In the genomic region with DNA sequence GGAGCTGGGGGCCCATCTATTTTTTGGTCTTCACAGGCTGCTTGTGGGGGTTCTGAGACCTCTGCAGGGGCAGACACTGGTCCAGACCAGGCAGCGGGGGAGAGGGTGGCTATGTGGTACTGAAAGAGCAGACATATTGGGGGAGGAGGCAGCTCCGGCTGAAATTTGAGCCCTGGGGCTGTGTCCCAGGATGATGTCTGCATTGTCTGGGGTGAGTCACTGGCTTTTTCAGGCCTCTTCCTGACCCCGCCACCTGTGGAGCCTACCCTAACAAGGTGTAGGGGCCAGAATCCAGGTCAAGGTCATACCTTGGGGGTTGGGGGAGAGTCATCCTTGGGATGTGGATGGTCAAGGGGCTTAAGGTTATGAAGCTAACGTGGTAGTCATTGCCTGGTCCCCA, we compare ENCODE assay signal across 1 cellular context.
A peak's percentile ranks its signal among the peaks of the same experiment; 100 is the strongest.
TF ChIP-seq lines count a peak whose summit lies in the region.

No MANE protein-coding gene starts in this region.

TF ChIP-seq in HEK293, 187 proteins besides CTCF, POLR2A, EP300 and RAD21 (continues in another document):
- TF ChIP-seq BCL11A (tag by site-specific recombination; IDR thresholded peaks at IDR 0.05; ENCODE audit: low read depth) = peak; percentile 94
- TF ChIP-seq, protein P1, sequence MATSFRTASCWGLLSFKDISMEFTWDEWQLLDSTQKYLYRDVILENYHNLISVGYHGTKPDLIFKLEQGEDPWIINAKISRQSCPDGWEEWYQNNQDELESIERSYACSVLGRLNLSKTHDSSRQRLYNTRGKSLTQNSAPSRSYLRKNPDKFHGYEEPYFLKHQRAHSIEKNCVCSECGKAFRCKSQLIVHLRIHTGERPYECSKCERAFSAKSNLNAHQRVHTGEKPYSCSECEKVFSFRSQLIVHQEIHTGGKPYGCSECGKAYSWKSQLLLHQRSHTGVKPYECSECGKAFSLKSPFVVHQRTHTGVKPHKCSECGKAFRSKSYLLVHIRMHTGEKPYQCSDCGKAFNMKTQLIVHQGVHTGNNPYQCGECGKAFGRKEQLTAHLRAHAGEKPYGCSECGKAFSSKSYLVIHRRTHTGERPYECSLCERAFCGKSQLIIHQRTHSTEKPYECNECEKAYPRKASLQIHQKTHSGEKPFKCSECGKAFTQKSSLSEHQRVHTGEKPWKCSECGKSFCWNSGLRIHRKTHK (tag by site-specific recombination; IDR thresholded peaks at IDR 0.05) = no peak
- TF ChIP-seq, protein P2, sequence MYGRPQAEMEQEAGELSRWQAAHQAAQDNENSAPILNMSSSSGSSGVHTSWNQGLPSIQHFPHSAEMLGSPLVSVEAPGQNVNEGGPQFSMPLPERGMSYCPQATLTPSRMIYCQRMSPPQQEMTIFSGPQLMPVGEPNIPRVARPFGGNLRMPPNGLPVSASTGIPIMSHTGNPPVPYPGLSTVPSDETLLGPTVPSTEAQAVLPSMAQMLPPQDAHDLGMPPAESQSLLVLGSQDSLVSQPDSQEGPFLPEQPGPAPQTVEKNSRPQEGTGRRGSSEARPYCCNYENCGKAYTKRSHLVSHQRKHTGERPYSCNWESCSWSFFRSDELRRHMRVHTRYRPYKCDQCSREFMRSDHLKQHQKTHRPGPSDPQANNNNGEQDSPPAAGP (tag by site-specific recombination; IDR thresholded peaks at IDR 0.05) = peak; percentile 35; the same call in 1 of the 2 replicates
- no peak for TF ChIP-seq ZNF302 (tag by site-specific recombination; IDR thresholded peaks at IDR 0.05; ENCODE audit: low read depth)
- no peak for TF ChIP-seq ZNF76 (tag by site-specific recombination; IDR thresholded peaks at IDR 0.05; ENCODE audit: borderline replicate concordance, low read depth)
- no peak for TF ChIP-seq ZNF175 (tag by site-specific recombination; IDR thresholded peaks at IDR 0.05)
- TF ChIP-seq ZNF776 (tag by site-specific recombination; IDR thresholded peaks at IDR 0.05; ENCODE audit: borderline replicate concordance) = no peak
- no peak for TF ChIP-seq ZNF112 (tag by site-specific recombination; IDR thresholded peaks at IDR 0.05)
- peak; percentile 73 for TF ChIP-seq SP7 (tag by site-specific recombination; IDR thresholded peaks at IDR 0.05)
- TF ChIP-seq GLIS2 (tag by site-specific recombination; IDR thresholded peaks at IDR 0.05) = peak; percentile 36; the same call in 1 of the 2 replicates
- TF ChIP-seq, protein P3, sequence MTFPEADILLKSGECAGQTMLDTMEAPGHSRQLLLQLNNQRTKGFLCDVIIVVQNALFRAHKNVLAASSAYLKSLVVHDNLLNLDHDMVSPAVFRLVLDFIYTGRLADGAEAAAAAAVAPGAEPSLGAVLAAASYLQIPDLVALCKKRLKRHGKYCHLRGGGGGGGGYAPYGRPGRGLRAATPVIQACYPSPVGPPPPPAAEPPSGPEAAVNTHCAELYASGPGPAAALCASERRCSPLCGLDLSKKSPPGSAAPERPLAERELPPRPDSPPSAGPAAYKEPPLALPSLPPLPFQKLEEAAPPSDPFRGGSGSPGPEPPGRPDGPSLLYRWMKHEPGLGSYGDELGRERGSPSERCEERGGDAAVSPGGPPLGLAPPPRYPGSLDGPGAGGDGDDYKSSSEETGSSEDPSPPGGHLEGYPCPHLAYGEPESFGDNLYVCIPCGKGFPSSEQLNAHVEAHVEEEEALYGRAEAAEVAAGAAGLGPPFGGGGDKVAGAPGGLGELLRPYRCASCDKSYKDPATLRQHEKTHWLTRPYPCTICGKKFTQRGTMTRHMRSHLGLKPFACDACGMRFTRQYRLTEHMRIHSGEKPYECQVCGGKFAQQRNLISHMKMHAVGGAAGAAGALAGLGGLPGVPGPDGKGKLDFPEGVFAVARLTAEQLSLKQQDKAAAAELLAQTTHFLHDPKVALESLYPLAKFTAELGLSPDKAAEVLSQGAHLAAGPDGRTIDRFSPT (tag by site-specific recombination; IDR thresholded peaks at IDR 0.05) = peak; percentile 48; the same call in 1 of the 2 replicates
- no peak for TF ChIP-seq ZNF747 (tag by site-specific recombination; IDR thresholded peaks at IDR 0.05)
- TF ChIP-seq, protein P4, sequence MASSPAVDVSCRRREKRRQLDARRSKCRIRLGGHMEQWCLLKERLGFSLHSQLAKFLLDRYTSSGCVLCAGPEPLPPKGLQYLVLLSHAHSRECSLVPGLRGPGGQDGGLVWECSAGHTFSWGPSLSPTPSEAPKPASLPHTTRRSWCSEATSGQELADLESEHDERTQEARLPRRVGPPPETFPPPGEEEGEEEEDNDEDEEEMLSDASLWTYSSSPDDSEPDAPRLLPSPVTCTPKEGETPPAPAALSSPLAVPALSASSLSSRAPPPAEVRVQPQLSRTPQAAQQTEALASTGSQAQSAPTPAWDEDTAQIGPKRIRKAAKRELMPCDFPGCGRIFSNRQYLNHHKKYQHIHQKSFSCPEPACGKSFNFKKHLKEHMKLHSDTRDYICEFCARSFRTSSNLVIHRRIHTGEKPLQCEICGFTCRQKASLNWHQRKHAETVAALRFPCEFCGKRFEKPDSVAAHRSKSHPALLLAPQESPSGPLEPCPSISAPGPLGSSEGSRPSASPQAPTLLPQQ (tag by site-specific recombination; IDR thresholded peaks at IDR 0.05) = 0 out of 2 replicates have a peak, but pooled peaks have one; percentile 12
- peak; percentile 80 for TF ChIP-seq ZNF10 (tag by site-specific recombination; IDR thresholded peaks at IDR 0.05)
- no peak for TF ChIP-seq ZNF514 (tag by site-specific recombination; IDR thresholded peaks at IDR 0.05)
- TF ChIP-seq ZNF24 (tag by site-specific recombination; IDR thresholded peaks at IDR 0.05) = 0 out of 2 replicates have a peak, but pooled peaks have one; percentile 40
- peak; percentile 11; the same call in 1 of the 2 replicates for TF ChIP-seq ZIC2 (tag by site-specific recombination; IDR thresholded peaks at IDR 0.05)
- TF ChIP-seq, protein P5, sequence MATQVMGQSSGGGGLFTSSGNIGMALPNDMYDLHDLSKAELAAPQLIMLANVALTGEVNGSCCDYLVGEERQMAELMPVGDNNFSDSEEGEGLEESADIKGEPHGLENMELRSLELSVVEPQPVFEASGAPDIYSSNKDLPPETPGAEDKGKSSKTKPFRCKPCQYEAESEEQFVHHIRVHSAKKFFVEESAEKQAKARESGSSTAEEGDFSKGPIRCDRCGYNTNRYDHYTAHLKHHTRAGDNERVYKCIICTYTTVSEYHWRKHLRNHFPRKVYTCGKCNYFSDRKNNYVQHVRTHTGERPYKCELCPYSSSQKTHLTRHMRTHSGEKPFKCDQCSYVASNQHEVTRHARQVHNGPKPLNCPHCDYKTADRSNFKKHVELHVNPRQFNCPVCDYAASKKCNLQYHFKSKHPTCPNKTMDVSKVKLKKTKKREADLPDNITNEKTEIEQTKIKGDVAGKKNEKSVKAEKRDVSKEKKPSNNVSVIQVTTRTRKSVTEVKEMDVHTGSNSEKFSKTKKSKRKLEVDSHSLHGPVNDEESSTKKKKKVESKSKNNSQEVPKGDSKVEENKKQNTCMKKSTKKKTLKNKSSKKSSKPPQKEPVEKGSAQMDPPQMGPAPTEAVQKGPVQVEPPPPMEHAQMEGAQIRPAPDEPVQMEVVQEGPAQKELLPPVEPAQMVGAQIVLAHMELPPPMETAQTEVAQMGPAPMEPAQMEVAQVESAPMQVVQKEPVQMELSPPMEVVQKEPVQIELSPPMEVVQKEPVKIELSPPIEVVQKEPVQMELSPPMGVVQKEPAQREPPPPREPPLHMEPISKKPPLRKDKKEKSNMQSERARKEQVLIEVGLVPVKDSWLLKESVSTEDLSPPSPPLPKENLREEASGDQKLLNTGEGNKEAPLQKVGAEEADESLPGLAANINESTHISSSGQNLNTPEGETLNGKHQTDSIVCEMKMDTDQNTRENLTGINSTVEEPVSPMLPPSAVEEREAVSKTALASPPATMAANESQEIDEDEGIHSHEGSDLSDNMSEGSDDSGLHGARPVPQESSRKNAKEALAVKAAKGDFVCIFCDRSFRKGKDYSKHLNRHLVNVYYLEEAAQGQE (tag by site-specific recombination; IDR thresholded peaks at IDR 0.05) = no peak; the same call in 1 of the 2 replicates
- no peak for TF ChIP-seq ZNF529 (tag by site-specific recombination; IDR thresholded peaks at IDR 0.05; ENCODE audit: insufficient replicate concordance)
- TF ChIP-seq, protein P6, sequence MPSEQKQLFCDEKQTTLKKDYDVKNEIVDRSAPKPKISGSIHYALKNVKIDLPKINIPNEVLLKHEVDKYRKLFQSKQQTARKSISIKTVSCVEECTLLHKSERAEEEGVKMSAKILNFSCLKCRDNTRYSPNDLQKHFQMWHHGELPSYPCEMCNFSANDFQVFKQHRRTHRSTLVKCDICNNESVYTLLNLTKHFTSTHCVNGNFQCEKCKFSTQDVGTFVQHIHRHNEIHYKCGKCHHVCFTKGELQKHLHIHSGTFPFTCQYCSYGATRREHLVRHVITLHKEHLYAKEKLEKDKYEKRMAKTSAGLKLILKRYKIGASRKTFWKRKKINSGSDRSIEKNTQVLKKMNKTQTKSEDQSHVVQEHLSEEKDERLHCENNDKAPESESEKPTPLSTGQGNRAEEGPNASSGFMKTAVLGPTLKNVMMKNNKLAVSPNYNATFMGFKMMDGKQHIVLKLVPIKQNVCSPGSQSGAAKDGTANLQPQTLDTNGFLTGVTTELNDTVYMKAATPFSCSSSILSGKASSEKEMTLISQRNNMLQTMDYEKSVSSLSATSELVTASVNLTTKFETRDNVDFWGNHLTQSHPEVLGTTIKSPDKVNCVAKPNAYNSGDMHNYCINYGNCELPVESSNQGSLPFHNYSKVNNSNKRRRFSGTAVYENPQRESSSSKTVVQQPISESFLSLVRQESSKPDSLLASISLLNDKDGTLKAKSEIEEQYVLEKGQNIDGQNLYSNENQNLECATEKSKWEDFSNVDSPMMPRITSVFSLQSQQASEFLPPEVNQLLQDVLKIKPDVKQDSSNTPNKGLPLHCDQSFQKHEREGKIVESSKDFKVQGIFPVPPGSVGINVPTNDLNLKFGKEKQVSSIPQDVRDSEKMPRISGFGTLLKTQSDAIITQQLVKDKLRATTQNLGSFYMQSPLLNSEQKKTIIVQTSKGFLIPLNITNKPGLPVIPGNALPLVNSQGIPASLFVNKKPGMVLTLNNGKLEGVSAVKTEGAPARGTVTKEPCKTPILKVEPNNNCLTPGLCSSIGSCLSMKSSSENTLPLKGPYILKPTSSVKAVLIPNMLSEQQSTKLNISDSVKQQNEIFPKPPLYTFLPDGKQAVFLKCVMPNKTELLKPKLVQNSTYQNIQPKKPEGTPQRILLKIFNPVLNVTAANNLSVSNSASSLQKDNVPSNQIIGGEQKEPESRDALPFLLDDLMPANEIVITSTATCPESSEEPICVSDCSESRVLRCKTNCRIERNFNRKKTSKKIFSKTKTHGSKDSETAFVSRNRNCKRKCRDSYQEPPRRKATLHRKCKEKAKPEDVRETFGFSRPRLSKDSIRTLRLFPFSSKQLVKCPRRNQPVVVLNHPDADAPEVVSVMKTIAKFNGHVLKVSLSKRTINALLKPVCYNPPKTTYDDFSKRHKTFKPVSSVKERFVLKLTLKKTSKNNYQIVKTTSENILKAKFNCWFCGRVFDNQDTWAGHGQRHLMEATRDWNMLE (tag by site-specific recombination; conservative IDR thresholded peaks at IDR 0.05; ENCODE audit: low read depth) = no peak
- TF ChIP-seq ZNF544 (tag by site-specific recombination; IDR thresholded peaks at IDR 0.05) = no peak
- TF ChIP-seq, protein P7, sequence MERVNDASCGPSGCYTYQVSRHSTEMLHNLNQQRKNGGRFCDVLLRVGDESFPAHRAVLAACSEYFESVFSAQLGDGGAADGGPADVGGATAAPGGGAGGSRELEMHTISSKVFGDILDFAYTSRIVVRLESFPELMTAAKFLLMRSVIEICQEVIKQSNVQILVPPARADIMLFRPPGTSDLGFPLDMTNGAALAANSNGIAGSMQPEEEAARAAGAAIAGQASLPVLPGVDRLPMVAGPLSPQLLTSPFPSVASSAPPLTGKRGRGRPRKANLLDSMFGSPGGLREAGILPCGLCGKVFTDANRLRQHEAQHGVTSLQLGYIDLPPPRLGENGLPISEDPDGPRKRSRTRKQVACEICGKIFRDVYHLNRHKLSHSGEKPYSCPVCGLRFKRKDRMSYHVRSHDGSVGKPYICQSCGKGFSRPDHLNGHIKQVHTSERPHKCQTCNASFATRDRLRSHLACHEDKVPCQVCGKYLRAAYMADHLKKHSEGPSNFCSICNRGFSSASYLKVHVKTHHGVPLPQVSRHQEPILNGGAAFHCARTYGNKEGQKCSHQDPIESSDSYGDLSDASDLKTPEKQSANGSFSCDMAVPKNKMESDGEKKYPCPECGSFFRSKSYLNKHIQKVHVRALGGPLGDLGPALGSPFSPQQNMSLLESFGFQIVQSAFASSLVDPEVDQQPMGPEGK (tag by site-specific recombination; IDR thresholded peaks at IDR 0.05) = peak; percentile 67
- TF ChIP-seq OVOL3 (tag by site-specific recombination; IDR thresholded peaks at IDR 0.05) = no peak
- TF ChIP-seq, protein P8, sequence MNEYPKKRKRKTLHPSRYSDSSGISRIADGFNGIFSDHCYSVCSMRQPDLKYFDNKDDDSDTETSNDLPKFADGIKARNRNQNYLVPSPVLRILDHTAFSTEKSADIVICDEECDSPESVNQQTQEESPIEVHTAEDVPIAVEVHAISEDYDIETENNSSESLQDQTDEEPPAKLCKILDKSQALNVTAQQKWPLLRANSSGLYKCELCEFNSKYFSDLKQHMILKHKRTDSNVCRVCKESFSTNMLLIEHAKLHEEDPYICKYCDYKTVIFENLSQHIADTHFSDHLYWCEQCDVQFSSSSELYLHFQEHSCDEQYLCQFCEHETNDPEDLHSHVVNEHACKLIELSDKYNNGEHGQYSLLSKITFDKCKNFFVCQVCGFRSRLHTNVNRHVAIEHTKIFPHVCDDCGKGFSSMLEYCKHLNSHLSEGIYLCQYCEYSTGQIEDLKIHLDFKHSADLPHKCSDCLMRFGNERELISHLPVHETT (tag by site-specific recombination; IDR thresholded peaks at IDR 0.05) = peak; percentile 62; the same call in 1 of the 2 replicates
- TF ChIP-seq ZNF629 (tag by site-specific recombination; IDR thresholded peaks at IDR 0.05) = peak; percentile 58
- TF ChIP-seq ZEB2 (tag by site-specific recombination; IDR thresholded peaks at IDR 0.05) = peak; percentile 77; the same call in 1 of the 2 replicates
- TF ChIP-seq ZNF132 (tag by site-specific recombination; IDR thresholded peaks at IDR 0.05; ENCODE audit: borderline replicate concordance) = no peak
- no peak for TF ChIP-seq ZNF274 (IDR thresholded peaks at IDR 0.05; ENCODE audit: low read length)
- no peak for TF ChIP-seq ZNF274 (tag by site-specific recombination; IDR thresholded peaks at IDR 0.05; ENCODE audit: borderline replicate concordance)
- TF ChIP-seq, protein P9, sequence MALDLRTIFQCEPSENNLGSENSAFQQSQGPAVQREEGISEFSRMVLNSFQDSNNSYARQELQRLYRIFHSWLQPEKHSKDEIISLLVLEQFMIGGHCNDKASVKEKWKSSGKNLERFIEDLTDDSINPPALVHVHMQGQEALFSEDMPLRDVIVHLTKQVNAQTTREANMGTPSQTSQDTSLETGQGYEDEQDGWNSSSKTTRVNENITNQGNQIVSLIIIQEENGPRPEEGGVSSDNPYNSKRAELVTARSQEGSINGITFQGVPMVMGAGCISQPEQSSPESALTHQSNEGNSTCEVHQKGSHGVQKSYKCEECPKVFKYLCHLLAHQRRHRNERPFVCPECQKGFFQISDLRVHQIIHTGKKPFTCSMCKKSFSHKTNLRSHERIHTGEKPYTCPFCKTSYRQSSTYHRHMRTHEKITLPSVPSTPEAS (tag by site-specific recombination; IDR thresholded peaks at IDR 0.05) = no peak
- TF ChIP-seq ZNF530 (tag by site-specific recombination; IDR thresholded peaks at IDR 0.05; ENCODE audit: low read depth) = no peak
- 0 out of 2 replicates have a peak, but pooled peaks have one; percentile 5 for TF ChIP-seq PRDM1 (tag by site-specific recombination; IDR thresholded peaks at IDR 0.05)
- TF ChIP-seq KLF10 (tag by site-specific recombination; IDR thresholded peaks at IDR 0.05) = no peak
- TF ChIP-seq ZBTB1 (tag by site-specific recombination; IDR thresholded peaks at IDR 0.05) = no peak
- TF ChIP-seq ZFHX2 (tag by site-specific recombination; conservative IDR thresholded peaks at IDR 0.05) = no peak
- TF ChIP-seq ZFP37 (tag by site-specific recombination; IDR thresholded peaks at IDR 0.05) = no peak
- TF ChIP-seq ZNF23 (tag by site-specific recombination; IDR thresholded peaks at IDR 0.05; ENCODE audit: borderline replicate concordance) = no peak
- no peak for TF ChIP-seq ZNF549 (tag by site-specific recombination; IDR thresholded peaks at IDR 0.05)
- TF ChIP-seq GLI2 (tag by site-specific recombination; IDR thresholded peaks at IDR 0.05; ENCODE audit: borderline replicate concordance, low read depth) = no peak
